24 cellular contexts compared by ENCODE assay signal in the genomic region with DNA sequence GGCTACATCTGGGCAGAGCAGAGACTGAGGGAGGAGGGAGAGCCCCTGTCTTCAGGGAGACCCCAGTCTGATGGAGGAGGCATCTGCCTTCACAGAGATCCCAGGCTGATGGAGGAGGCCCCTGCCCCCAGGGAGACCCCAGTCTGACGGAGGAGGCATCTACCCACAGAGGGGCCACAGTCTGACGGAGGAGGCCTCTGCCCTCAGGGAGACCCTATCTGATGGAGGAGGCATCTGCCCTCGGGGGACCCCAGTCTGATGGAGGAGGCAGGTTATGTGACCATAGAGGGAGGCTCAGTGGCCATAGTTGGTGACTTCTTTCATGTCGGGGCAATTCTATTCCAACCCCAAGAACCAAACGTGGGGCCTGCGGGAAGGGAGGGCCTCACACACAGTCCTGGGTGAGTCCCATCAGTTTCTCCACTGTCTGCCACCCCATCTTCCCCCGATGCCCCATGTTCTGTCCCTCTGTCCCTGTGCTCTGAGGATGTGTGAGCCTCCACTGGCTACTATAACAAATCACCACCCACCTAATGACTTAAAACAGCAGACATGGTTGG. TPM values are rescaled to one million over a fixed set of nuclear protein-coding genes. Genes with fewer than 3 reads are reported as not detected.
DNase-seq lines count a peak whose midpoint lies in the region; ATAC-seq, FAIRE-seq and TF ChIP-seq lines count a peak whose summit lies in the region.
"Had no signal": no experiment of that assay in that cellular context is flagged by ENCODE, and none has a peak within 500 bp of the region (broad histone marks: within the 10 kb centered on the region; RNA-seq: fewer than 3 reads in every experiment).

No MANE protein-coding gene starts in this region.

- H3K9ac ChIP-seq in PC-3 (ENCODE audit: low read length), result no peak overlapping the region

- intact Hi-C loops in Calu3 (cut with micrococcal nuclease; ENCODE audit: unreplicated experiment) (no loop called here), PC-3 (cut with micrococcal nuclease) (no loop called here)

- H4K20me1 ChIP-seq in PC-3 (ENCODE audit: low read length) (no peaks in the 10 kb centered on the region), hepatocyte (ENCODE audit: insufficient read depth, poor library complexity, severe bottlenecking) (no peaks in the 10 kb centered on the region)

- BruUV-seq in Calu3 (replicated peaks; lab: Mats Ljungman, UMichigan) (no TSS peak), PC-3 (replicated peaks; lab: Mats Ljungman, UMichigan) (TSS peak; percentile 18)

- TF ChIP-seq POLR2A in GM12891 (IDR thresholded peaks at IDR 0.05; ENCODE audit: low read depth, low read length), result no peak

- H3K36me3 ChIP-seq in PC-3 (ENCODE audit: low read depth, low read length) (peaks cover 18% of the 10 kb centered on the region), hepatocyte (replicated peaks; ENCODE audit: insufficient read depth, low read depth) (no peaks in the 10 kb centered on the region), small intestine (ENCODE audit: control insufficient read depth in 2 of 2, insufficient read depth in 2 of 2, low read length in 2 of 2) (peaks cover 0 to 23% of the 10 kb centered on the region in 2 donors)
- H3K36me3 ChIP-seq: MG63, SJSA1 had no signal

- H3K9me2 ChIP-seq in PC-3 (replicated peaks; ENCODE audit: low read length) (no peaks in the 10 kb centered on the region), hepatocyte (replicated peaks; ENCODE audit: insufficient read depth) (no peaks in the 10 kb centered on the region)

- H3K4me3 ChIP-seq in PC-3 (ENCODE audit: low read length), result no peak overlapping the region
- no peak overlapping the region for H3K4me3 ChIP-seq in hepatocyte
- no peak overlapping the region for H3K4me3 ChIP-seq in small intestine (ENCODE audit: low read depth in 1 of 2, low read length in 2 of 2)
- H3K4me3 ChIP-seq: MG63, SJSA1 had no signal

- no peaks in the 10 kb centered on the region for H3K9me3 ChIP-seq in PC-3 (ENCODE audit: low read length)
- no peaks in the 10 kb centered on the region for H3K9me3 ChIP-seq in hepatocyte (ENCODE audit: low read depth)
- H3K9me3 ChIP-seq in small intestine (ENCODE audit: control insufficient read depth, low read depth), result no peaks in the 10 kb centered on the region
- H3K9me3 ChIP-seq: MG63, SJSA1 had no signal

- TF ChIP-seq CTCF in Calu3 (IDR thresholded peaks at IDR 0.05; ENCODE audit: unreplicated experiment) (no peak), PC-3 (conservative IDR thresholded peaks at IDR 0.05; ENCODE audit: low read depth, low read length) (no peak), hepatocyte (IDR thresholded peaks at IDR 0.05; ENCODE audit: poor library complexity) (no peak)

- DNase-seq in Calu3 (no peak), PC-3 (no peak), hepatocyte (ENCODE audit: low spot score) (peak; percentile 8), small intestine (peak; percentile 48), HUDEP-2 (lab: John Stamatoyannopoulos, UW; ENCODE audit: unreplicated experiment in 76 of 76) (no peak), GM12891 (ENCODE audit: insufficient read length, low spot score) (no peak), hippocampal formation (lab: John Stamatoyannopoulos, UW) (no peak)
- DNase-seq: DMS153, DND-41, KBM-7, MG63, NCI-H1105 treated with DMSO at 0.1 percent for 48 hours, NCI-H146, NCI-H1930, NCI-H2107, NCI-H524, NCI-H774, Right ventricle myocardium superior had no signal

- no peaks in the 10 kb centered on the region for H3K4me1 ChIP-seq in PC-3 (ENCODE audit: insufficient read depth, low read length)
- peaks cover 5% of the 10 kb centered on the region for H3K4me1 ChIP-seq in hepatocyte (ENCODE audit: insufficient read depth)
- no peaks in the 10 kb centered on the region for H3K4me1 ChIP-seq in small intestine (ENCODE audit: control insufficient read depth in 2 of 2, insufficient read depth in 1 of 2, low read depth in 1 of 2, low read length in 1 of 2)

- no peak overlapping the region for H3K4me2 ChIP-seq in PC-3 (ENCODE audit: low read length)
- H3K4me2 ChIP-seq in hepatocyte, result no peak overlapping the region

- FAIRE-seq in small intestine (lab: Jason Lieb, UNC) (no peak), GM12891 (lab: Jason Lieb, UNC) (no peak)
- FAIRE-seq: GM19239 had no signal

- H3K4me3 Mint-ChIP-seq in Calu3 (ENCODE audit: low read depth, unreplicated experiment), result no peak overlapping the region

- no peaks in the 10 kb centered on the region for H3K9me3 Mint-ChIP-seq in Calu3 (ENCODE audit: low read depth, unreplicated experiment)

- peak overlapping the region; percentile 50 for H3K27ac Mint-ChIP-seq in Calu3 (ENCODE audit: unreplicated experiment)

- POLR2A ChIA-PET in PC-3 (lab: Charles Lee; ENCODE audit: unreplicated experiment), result no interaction called here

- no peak for ATAC-seq in PC-3

- H3K27me3 ChIP-seq in PC-3 (ENCODE audit: low read length) (no peaks in the 10 kb centered on the region), hepatocyte (no peaks in the 10 kb centered on the region), small intestine (ENCODE audit: control insufficient read depth in 2 of 2, insufficient read depth in 2 of 2, low read length in 2 of 2) (no peaks in the 10 kb centered on the region)
- H3K27me3 ChIP-seq: MG63, SJSA1 had no signal

- H3K27me3 Mint-ChIP-seq in Calu3 (ENCODE audit: unreplicated experiment), result no peaks in the 10 kb centered on the region

- peaks cover 29% of the 10 kb centered on the region for H3K36me3 Mint-ChIP-seq in Calu3 (ENCODE audit: insufficient read depth, unreplicated experiment)

- H2AFZ ChIP-seq in PC-3 (ENCODE audit: low read length) (no peak overlapping the region), hepatocyte (no peak overlapping the region)

- no peaks in the 10 kb centered on the region for H3K4me1 Mint-ChIP-seq in Calu3 (ENCODE audit: low read depth, unreplicated experiment)

- no peaks in the 10 kb centered on the region for H3F3A ChIP-seq in PC-3 (ENCODE audit: low read length, unreplicated experiment)

- 92% methylated on average over 7 of the region's 7 CpGs for WGBS in hepatocyte (ENCODE audit: low lambda C conversion rate, missing lambda C conversion rate)
- 56 to 81% (median 72%) methylated on average over 7 of the region's 7 CpGs for WGBS in small intestine, 3 donors

- H3K79me2 ChIP-seq in PC-3 (ENCODE audit: low read length) (no peaks in the 10 kb centered on the region), hepatocyte (no peaks in the 10 kb centered on the region)

- CTCF ChIA-PET in Calu3 (lab: Charles Lee) (no interaction called here), PC-3 (lab: Charles Lee) (no interaction called here)

- no peak overlapping the region for H3K27ac ChIP-seq in PC-3 (ENCODE audit: low read length)
- no peak overlapping the region for H3K27ac ChIP-seq in hepatocyte
- no peak overlapping the region for H3K27ac ChIP-seq in small intestine (ENCODE audit: low read depth in 1 of 2, low read length in 1 of 2)
- H3K27ac ChIP-seq: SJSA1 had no signal

TF ChIP-seq in GM12891, 5 proteins besides CTCF, POLR2A, EP300 and RAD21:
- TF ChIP-seq SPI1 (IDR thresholded peaks at IDR 0.05; ENCODE audit: low read depth, low read length), result no peak
- TF ChIP-seq PAX5 (IDR thresholded peaks at IDR 0.05; ENCODE audit: insufficient read depth, low read length, severe bottlenecking), result no peak
- no peak for TF ChIP-seq POU2F2 (IDR thresholded peaks at IDR 0.05; ENCODE audit: low read depth, low read length)
- no peak for TF ChIP-seq POLR2AphosphoS5 (IDR thresholded peaks at IDR 0.05; ENCODE audit: low read depth, low read length)
- TF ChIP-seq TAF1 (IDR thresholded peaks at IDR 0.05; ENCODE audit: low read depth, low read length), result no peak

RNA-seq across cellular contexts. Expression of a gene that starts 14.3 kb away (rescaled TPM):
- total RNA-seq in Calu3 (2022) (73.9 and 90.5 TPM in 2 replicates), PC-3 (2014; rRNA removed) (115 and 130 TPM in 2 replicates), hepatocyte (35.7 and 43.7 TPM in 2 replicates)
- polyA plus RNA-seq in hepatocyte (38.4 and 50.9 TPM in 2 replicates), small intestine (100 to 1,000 TPM; 189 to 644 (median 550) TPM)
- 0.03 TPM for polyA plus RNA-seq in GM12891 (2012; ENCODE audit: low read depth, missing spikeins)
- total RNA-seq: H4, Right ventricle myocardium superior, RPMI7951 had no signal

RNA-seq across cellular contexts. Expression of a gene that starts 32.0 kb away (rescaled TPM):
- total RNA-seq in Calu3 (2022) (380 and 409 TPM in 2 replicates), PC-3 (2014; rRNA removed) (395 and 412 TPM in 2 replicates), hepatocyte (144 and 178 TPM in 2 replicates)
- polyA plus RNA-seq in hepatocyte (204 and 219 TPM in 2 replicates), small intestine (100 to 1,000 TPM; 109 to 149 (median 131) TPM)
- polyA plus RNA-seq in GM12891 (2012; ENCODE audit: low read depth, missing spikeins), result 196 TPM

RNA-seq across cellular contexts. Expression of a gene that starts 56.5 kb away (rescaled TPM):
- total RNA-seq in Calu3 (2022) (0.27 TPM in 1 of 2 replicates, not detected in the other), PC-3 (2014; rRNA removed) (not detected in 2 replicates), hepatocyte (7.6 and 11.1 TPM in 2 replicates)
- polyA plus RNA-seq in hepatocyte (11.4 and 11.7 TPM in 2 replicates), small intestine (under 1 TPM in 1 of 3 donors, not detected in 2; 0.57 TPM)
- polyA plus RNA-seq in GM12891 (2012; ENCODE audit: low read depth, missing spikeins), result 0.15 TPM
- total RNA-seq: HT-29, LHCN-M2, Right ventricle myocardium superior, RPMI7951 had no signal

RNA-seq across cellular contexts. Expression of a gene that starts 56.5 kb away (rescaled TPM):
- 0.56 and 0.83 TPM in 2 replicates for total RNA-seq in Calu3 (2022)
- total RNA-seq in PC-3 (2014; rRNA removed), result 10.8 and 13.0 TPM in 2 replicates
- 27.2 and 34.9 TPM in 2 replicates for total RNA-seq in hepatocyte
- 22.1 and 23.0 TPM in 2 replicates for polyA plus RNA-seq in hepatocyte
- 10 to 100 TPM; 17.9 to 37.6 (median 32.6) TPM for polyA plus RNA-seq in small intestine
- polyA plus RNA-seq in GM12891 (2012; ENCODE audit: low read depth, missing spikeins), result 0.73 TPM
- total RNA-seq: HT-29, RPMI7951, SJSA1 had no signal

Comparison
In these comparisons a context has a peak if more than half of its experiments do, and no peak if none do; other contexts are left out.
1. DNase-seq: peak in hepatocyte (single experiment) and small intestine (single experiment); none in Calu3 (single experiment), PC-3 (single experiment), HUDEP-2 (0 of 76), GM12891 (single experiment) and hippocampal formation (0 of 2).